ENCODE assay signal across 1 cellular context in genomic region chr2:8583400-8584173, GRCh38.
TF ChIP-seq lines count a peak whose summit lies in the region.

No MANE protein-coding gene starts in this region.

TF ChIP-seq in K562, 482 proteins besides CTCF, POLR2A, EP300 and RAD21 (continued from another document and continues in another):
- TF ChIP-seq E2F6 (IDR thresholded peaks at IDR 0.05; ENCODE audit: borderline replicate concordance in 1 of 2, extremely low read depth in 1 of 2, insufficient read depth in 1 of 2, insufficient read length in 1 of 2, low read depth in 1 of 2, low read length in 1 of 2, poor library complexity in 1 of 2, severe bottlenecking in 1 of 2) (peak; percentile 63 to 94), FOXP1 (CRISPR knock-in tag; IDR thresholded peaks at IDR 0.05) (peak; percentile 77; the same call in 1 of the 2 replicates), PHB (CRISPR knock-in tag; IDR thresholded peaks at IDR 0.05) (no peak), PRPF4 (IDR thresholded peaks at IDR 0.05; ENCODE audit: insufficient read depth, low read depth, low read length, poor library complexity, severe bottlenecking) (no peak), ZNF699 (CRISPR knock-in tag; IDR thresholded peaks at IDR 0.05; ENCODE audit: insufficient replicate concordance) (no peak), ZFP36 (IDR thresholded peaks at IDR 0.05; ENCODE audit: low read depth, low read length, partially characterized antibody) (peak; percentile 18), ARID4B (CRISPR knock-in tag; IDR thresholded peaks at IDR 0.05) (peak; percentile 36; the same call in 1 of the 2 replicates), GABPA (tag; conservative IDR thresholded peaks at IDR 0.05; ENCODE audit: low read depth) (peak; percentile 68), ZBTB49 (CRISPR knock-in tag; IDR thresholded peaks at IDR 0.05; ENCODE audit: borderline replicate concordance) (no peak), ZNF57 (CRISPR knock-in tag; IDR thresholded peaks at IDR 0.05) (no peak), MGA (IDR thresholded peaks at IDR 0.05) (peak; percentile 86), ZNF589 (CRISPR knock-in tag; IDR thresholded peaks at IDR 0.05; ENCODE audit: low read depth) (0 out of 2 replicates have a peak, but pooled peaks have one; percentile 31), PHF8 (IDR thresholded peaks at IDR 0.05; ENCODE audit: borderline replicate concordance, low read length) (peak; percentile 67; the same call in 1 of the 2 replicates), CREB3 (tag; conservative IDR thresholded peaks at IDR 0.05; ENCODE audit: low read depth) (no peak), PHF20 (IDR thresholded peaks at IDR 0.05; ENCODE audit: partially characterized antibody) (peak; percentile 22), REST (CRISPR knock-in tag; IDR thresholded peaks at IDR 0.05; ENCODE audit: low read depth) (no peak), ZEB2 (IDR thresholded peaks at IDR 0.05) (0 out of 2 replicates have a peak, but pooled peaks have one; percentile 12), E2F4 (CRISPR knock-in tag; IDR thresholded peaks at IDR 0.05; ENCODE audit: low read depth) (no peak), MAFK (IDR thresholded peaks at IDR 0.05; ENCODE audit: low read length) (no peak), TBP (optimal IDR thresholded peaks at IDR 0.05; ENCODE audit: low read depth, low read length) (peak; percentile 15), ZFX (CRISPR knock-in tag; IDR thresholded peaks at IDR 0.05) (peak; percentile 87), ZBTB33 (CRISPR knock-in tag; IDR thresholded peaks at IDR 0.05) (peak; percentile 73)
